In the genomic region with DNA sequence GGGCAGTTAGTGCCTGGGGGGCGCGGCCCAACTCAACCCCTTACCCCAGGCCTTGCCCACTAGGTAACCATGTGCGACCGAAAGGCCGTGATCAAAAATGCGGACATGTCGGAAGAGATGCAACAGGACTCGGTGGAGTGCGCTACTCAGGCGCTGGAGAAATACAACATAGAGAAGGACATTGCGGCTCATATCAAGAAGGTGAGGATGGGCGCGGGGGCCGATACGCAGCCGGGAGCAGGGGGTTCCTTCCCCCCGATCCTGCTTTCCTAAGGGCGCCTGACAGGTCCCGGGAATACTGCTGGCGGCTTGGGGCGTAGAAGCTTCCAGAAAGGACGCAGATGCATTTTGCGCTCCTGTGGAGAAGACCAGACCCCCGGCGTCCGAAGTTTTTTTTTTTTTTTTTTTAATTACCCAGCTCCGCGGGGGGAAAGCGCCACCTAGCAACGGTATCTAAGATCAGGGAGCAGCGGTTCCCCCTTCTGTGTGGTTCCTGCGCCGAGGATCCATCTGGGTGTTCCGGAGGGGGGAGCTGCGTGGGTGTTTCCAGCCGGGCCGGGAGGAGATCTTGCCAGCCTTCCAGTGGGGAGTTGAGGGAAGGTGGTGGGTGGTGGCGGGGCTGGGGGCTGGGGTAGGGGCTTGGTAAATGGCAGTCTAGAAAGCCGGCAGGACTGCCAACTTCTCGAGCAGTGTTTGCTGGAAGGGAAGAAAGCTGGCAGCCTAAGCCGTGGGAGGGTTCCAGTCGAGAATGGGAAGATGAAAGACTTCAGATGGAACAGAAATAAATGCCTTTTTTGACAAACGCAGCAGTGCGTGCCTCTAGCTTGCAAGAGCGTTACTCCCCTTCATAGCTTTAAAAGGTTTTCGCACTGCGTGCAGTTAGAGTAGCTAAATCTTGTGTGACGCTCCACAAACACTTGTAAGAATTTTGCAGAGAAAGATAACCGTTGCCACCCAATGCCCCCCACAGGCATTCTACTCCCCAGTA, we compare ENCODE assay signal across 8 cellular contexts. TPM values are rescaled to one million over a fixed set of nuclear protein-coding genes. Genes with fewer than 3 reads are reported as not detected.
DNase-seq lines count a peak whose midpoint lies in the region; ATAC-seq, FAIRE-seq and TF ChIP-seq lines count a peak whose summit lies in the region.

No MANE protein-coding gene starts in this region.

- H3K27me3 ChIP-seq in right cardiac atrium (ENCODE audit: control insufficient read depth, insufficient read depth): no peaks in the 10 kb centered on the region
- no peaks in the 10 kb centered on the region for H3K27me3 ChIP-seq in vagina

- ATAC-seq in GM18861 (IDR thresholded peaks at IDR 0.05; ENCODE audit: unreplicated experiment): peak; percentile 11
- ATAC-seq in right cardiac atrium: peak; percentile 79 to 84

- DNase-seq in AG09319 (ENCODE audit: extremely low read depth, low read depth) (no peak), HTR-8/SVneo (ENCODE audit: insufficient read length, low spot score) (peak; percentile 60), SW480 (ENCODE audit: low spot score) (peak; percentile 62), right cardiac atrium (peak; percentile 72 to 88 (median 86)), putamen (ENCODE audit: low spot score) (peak; percentile 89), vagina (ENCODE audit: extremely low spot score in 2 of 2) (peak in 1 of 2 donors; percentile 87)

- FAIRE-seq in HTR-8/SVneo (lab: Jason Lieb, UNC): no peak

- H3K27ac ChIP-seq in angular gyrus (ENCODE audit: low read depth, low read length) (peak overlapping the region; percentile 97), right cardiac atrium (ENCODE audit: low read length) (peak overlapping the region; percentile 73), vagina (peak overlapping the region; percentile 97)

- TF ChIP-seq CTCF in AG09319 (IDR thresholded peaks at IDR 0.05; ENCODE audit: low read depth, low read length): peak; percentile 3
- peak in 1 of 3 experiments; percentile 13 for TF ChIP-seq CTCF in vagina (IDR thresholded peaks at IDR 0.05)

- peak overlapping the region; percentile 91 for H3K4me3 ChIP-seq in right cardiac atrium (ENCODE audit: low read length)
- H3K4me3 ChIP-seq in vagina: peak overlapping the region; percentile 98 to 99

- no peak for TF ChIP-seq POLR2A in vagina (IDR thresholded peaks at IDR 0.05)

- WGBS in right cardiac atrium: under 1% methylated on average over 49 of the region's 49 CpGs

- intact Hi-C loops in right cardiac atrium (cut with DNase I): no loop called here
- intact Hi-C loops in vagina (cut with DNase I): no loop called here

- H3K4me1 ChIP-seq in right cardiac atrium (ENCODE audit: control insufficient read depth, insufficient read depth, low read length) (peaks cover 3% of the 10 kb centered on the region), vagina (peaks cover 25% of the 10 kb centered on the region)

- peaks cover 0 to 20% of the 10 kb centered on the region in 2 donors for H3K36me3 ChIP-seq in vagina

- no peaks in the 10 kb centered on the region for H3K9me3 ChIP-seq in right cardiac atrium (ENCODE audit: control insufficient read depth, low read length)
- H3K9me3 ChIP-seq in vagina: no peaks in the 10 kb centered on the region

RNA-seq across cellular contexts. Expression of a gene that starts 0.7 kb away (rescaled TPM):
- total RNA-seq in right cardiac atrium (100 to 1,000 TPM; 164 to 299 (median 224) TPM), vagina (318 TPM)
- 350 TPM for polyA plus RNA-seq in right cardiac atrium

RNA-seq across cellular contexts. Expression of a gene that starts 27.1 kb away (rescaled TPM):
- total RNA-seq in right cardiac atrium (10 to 100 TPM; 43.5 to 59.5 (median 47.9) TPM), vagina (105 TPM)
- 40.3 TPM for polyA plus RNA-seq in right cardiac atrium

RNA-seq across cellular contexts. Expression of a gene that starts 32.3 kb away (rescaled TPM):
- total RNA-seq in right cardiac atrium (10 to 100 TPM; 26.2 to 30.6 (median 27.6) TPM), vagina (18.4 TPM)
- 40.5 TPM for polyA plus RNA-seq in right cardiac atrium

RNA-seq across cellular contexts. Expression of a gene that starts 37.5 kb away (rescaled TPM):
- 100 to 1,000 TPM; 235 to 259 (median 237) TPM for total RNA-seq in right cardiac atrium
- 281 TPM for polyA plus RNA-seq in right cardiac atrium
- total RNA-seq in vagina: 161 TPM

RNA-seq across cellular contexts. Expression of a gene that starts 50.4 kb away (rescaled TPM):
- 10 to 100 TPM; 14.1 to 16.2 (median 15.5) TPM for total RNA-seq in right cardiac atrium
- polyA plus RNA-seq in right cardiac atrium: 7.2 TPM
- 15.5 TPM for total RNA-seq in vagina
